13 cellular contexts compared by ENCODE assay signal in the genomic region with DNA sequence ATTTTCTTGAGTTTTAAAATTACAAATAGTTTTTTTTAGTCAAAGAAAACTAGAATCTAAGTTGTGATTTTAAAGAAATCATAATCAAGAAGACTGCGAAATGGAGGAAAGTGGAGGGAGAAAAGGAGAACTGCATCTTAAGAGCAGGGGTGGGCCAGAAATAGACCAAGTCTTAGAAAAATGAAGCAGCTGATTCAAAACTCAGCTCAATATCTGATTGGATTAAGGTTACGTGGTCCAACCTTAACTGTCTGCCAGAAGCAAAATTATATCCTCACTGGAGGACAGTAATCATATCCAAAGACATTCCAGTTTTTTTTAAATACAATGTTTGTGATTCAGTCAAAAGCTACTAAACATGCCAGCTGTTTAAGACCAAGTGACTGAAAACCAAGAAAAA. TPM values are rescaled to one million over a fixed set of nuclear protein-coding genes. Genes with fewer than 3 reads are reported as not detected.
DNase-seq lines count a peak whose midpoint lies in the region; TF ChIP-seq lines count a peak whose summit lies in the region.
"Had no signal": no experiment of that assay in that cellular context is flagged by ENCODE, and none has a peak within 500 bp of the region (broad histone marks: within the 10 kb centered on the region; RNA-seq: fewer than 3 reads in every experiment).

No MANE protein-coding gene starts in this region.

- no peaks in the 10 kb centered on the region for H3K9me3 Mint-ChIP-seq in activated naive CD4-positive, alpha-beta T cell treated with anti-CD3 and anti-CD28 coated beads, Interleukin-2, amount 50 U/mL, for 24 hours
- H3K9me3 Mint-ChIP-seq in activated T-helper 1 cell treated with anti-CD3 and anti-CD28 coated beads, Interleukin-12 subunit alpha, Interleukin-12 subunit beta, Interleukin-2, Interleukin-4 antibody, amounts not matched to agents 30 ng/mL and 10 ng/mL and 1 ng/mL, durations not matched to agents 14 hours and 24 hours and 36 hours, result peaks cover 4% of the 10 kb centered on the region
- H3K9me3 Mint-ChIP-seq: neural crest cell had no signal

- H3K27me3 ChIP-seq in left ventricle myocardium inferior (ENCODE audit: low read depth), result no peaks in the 10 kb centered on the region
- no peaks in the 10 kb centered on the region for H3K27me3 ChIP-seq in tibial nerve
- no peaks in the 10 kb centered on the region for H3K27me3 ChIP-seq in vagina
- H3K27me3 ChIP-seq: colonic mucosa had no signal

- H3K27ac ChIP-seq in left ventricle myocardium inferior (replicated peaks), result peak overlapping the region; percentile 45
- H3K27ac ChIP-seq in tibial nerve, result peak overlapping the region in 3 of 4 donors; percentile 5 to 28 (median 26)
- no peak overlapping the region for H3K27ac ChIP-seq in vagina
- H3K27ac ChIP-seq: colonic mucosa had no signal

- peaks cover 21% of the 10 kb centered on the region for H3K36me3 Mint-ChIP-seq in activated naive CD4-positive, alpha-beta T cell treated with anti-CD3 and anti-CD28 coated beads, Interleukin-2, amount 50 U/mL, for 24 hours
- H3K36me3 Mint-ChIP-seq in activated T-helper 1 cell treated with anti-CD3 and anti-CD28 coated beads, Interleukin-12 subunit alpha, Interleukin-12 subunit beta, Interleukin-2, Interleukin-4 antibody, amounts not matched to agents 30 ng/mL and 10 ng/mL and 1 ng/mL, durations not matched to agents 14 hours and 24 hours and 36 hours (ENCODE audit: low read depth), result peaks cover 47% of the 10 kb centered on the region

- peaks cover 88% of the 10 kb centered on the region for H3K4me1 ChIP-seq in left ventricle myocardium inferior
- H3K4me1 ChIP-seq in tibial nerve, result peaks cover 0 to 74% (median 24%) of the 10 kb centered on the region in 4 donors
- peaks cover 60% of the 10 kb centered on the region for H3K4me1 ChIP-seq in vagina
- H3K4me1 ChIP-seq: colonic mucosa had no signal

- no peaks in the 10 kb centered on the region for H3K9me3 ChIP-seq in left ventricle myocardium inferior (replicated peaks)
- no peaks in the 10 kb centered on the region for H3K9me3 ChIP-seq in tibial nerve
- H3K9me3 ChIP-seq in vagina, result no peaks in the 10 kb centered on the region
- H3K9me3 ChIP-seq: colonic mucosa had no signal

- H3K36me3 ChIP-seq in left ventricle myocardium inferior (no peaks in the 10 kb centered on the region), tibial nerve (peaks cover 0 to 6% (median 0%) of the 10 kb centered on the region in 3 donors), vagina (no peaks in the 10 kb centered on the region)
- H3K36me3 ChIP-seq: colonic mucosa had no signal

- WGBS in tibial nerve, 2 donors, result 56 to 66% methylated on average over 2 of the region's 2 CpGs

- intact Hi-C loops in activated T-helper 1 cell treated with anti-CD3 and anti-CD28 coated beads, Interleukin-12 subunit alpha, Interleukin-12 subunit beta, Interleukin-2, Interleukin-4 antibody, amounts not matched to agents 30 ng/mL and 10 ng/mL and 1 ng/mL, durations not matched to agents 14 hours and 24 hours and 36 hours (cut with micrococcal nuclease), result loop anchor here (1.0 kb wide), 1 partner anchor 29 kb away; no protein-coding TSS in a partner anchor
- intact Hi-C loops in left ventricle myocardium inferior (cut with micrococcal nuclease) (no loop called here), vagina (cut with DNase I) (no loop called here)

- no peak for DNase-seq in activated naive CD4-positive, alpha-beta T cell treated with anti-CD3 and anti-CD28 coated beads, Interleukin-2, amount 50 U/mL, for 16 hours
- DNase-seq in activated T-helper 1 cell treated with anti-CD3 and anti-CD28 coated beads, Interleukin-12 subunit alpha, Interleukin-12 subunit beta, Interleukin-2, Interleukin-4 antibody, amounts not matched to agents 30 ng/mL and 10 ng/mL and 1 ng/mL, durations not matched to agents 14 hours and 24 hours and 36 hours (ENCODE audit: low spot score), result no peak
- DNase-seq in left ventricle myocardium inferior (no peak), tibial nerve (ENCODE audit: low spot score in 2 of 2) (no peak), DMS153 (lab: John Stamatoyannopoulos, UW) (no peak), vagina (ENCODE audit: extremely low spot score in 2 of 2) (no peak), T1000 (lab: John Stamatoyannopoulos, UW) (no peak)
- DNase-seq: activated gamma-delta T cell treated with Interleukin-2 at 50 U/mL for 16 hours; colonic mucosa; Karpas-422; stimulated activated CD4-positive, alpha-beta T cell treated with anti-CD3 and anti-CD28 coated beads, Interleukin-12 subunit alpha, Interleukin-12 subunit beta, amount 100 ng/mL, for 4 hours had no signal

- H3K4me3 ChIP-seq in left ventricle myocardium inferior (no peak overlapping the region), tibial nerve (no peak overlapping the region), vagina (no peak overlapping the region)
- H3K4me3 ChIP-seq: colonic mucosa had no signal

- TF ChIP-seq POLR2A in tibial nerve (IDR thresholded peaks at IDR 0.05) (no peak), vagina (IDR thresholded peaks at IDR 0.05) (no peak)

- TF ChIP-seq CTCF in left ventricle myocardium inferior (IDR thresholded peaks at IDR 0.05; ENCODE audit: borderline replicate concordance), result no peak
- TF ChIP-seq CTCF in tibial nerve (IDR thresholded peaks at IDR 0.05), result no peak
- no peak for TF ChIP-seq CTCF in vagina (IDR thresholded peaks at IDR 0.05)

- H3K4me1 Mint-ChIP-seq in activated naive CD4-positive, alpha-beta T cell treated with anti-CD3 and anti-CD28 coated beads, Interleukin-2, amount 50 U/mL, for 24 hours, result peaks cover 93% of the 10 kb centered on the region
- peaks cover 90% of the 10 kb centered on the region for H3K4me1 Mint-ChIP-seq in activated T-helper 1 cell treated with anti-CD3 and anti-CD28 coated beads, Interleukin-12 subunit alpha, Interleukin-12 subunit beta, Interleukin-2, Interleukin-4 antibody, amounts not matched to agents 30 ng/mL and 10 ng/mL and 1 ng/mL, durations not matched to agents 14 hours and 24 hours and 36 hours (ENCODE audit: low read depth)

- H3K27ac Mint-ChIP-seq in activated naive CD4-positive, alpha-beta T cell treated with anti-CD3 and anti-CD28 coated beads, Interleukin-2, amount 50 U/mL, for 24 hours, result peak overlapping the region; percentile 61
- peak overlapping the region; percentile 54 for H3K27ac Mint-ChIP-seq in activated T-helper 1 cell treated with anti-CD3 and anti-CD28 coated beads, Interleukin-12 subunit alpha, Interleukin-12 subunit beta, Interleukin-2, Interleukin-4 antibody, amounts not matched to agents 30 ng/mL and 10 ng/mL and 1 ng/mL, durations not matched to agents 14 hours and 24 hours and 36 hours

- no peaks in the 10 kb centered on the region for H3K27me3 Mint-ChIP-seq in activated naive CD4-positive, alpha-beta T cell treated with anti-CD3 and anti-CD28 coated beads, Interleukin-2, amount 50 U/mL, for 24 hours
- no peaks in the 10 kb centered on the region for H3K27me3 Mint-ChIP-seq in activated T-helper 1 cell treated with anti-CD3 and anti-CD28 coated beads, Interleukin-12 subunit alpha, Interleukin-12 subunit beta, Interleukin-2, Interleukin-4 antibody, amounts not matched to agents 30 ng/mL and 10 ng/mL and 1 ng/mL, durations not matched to agents 14 hours and 24 hours and 36 hours (ENCODE audit: insufficient read depth)

- no peak for TF ChIP-seq EP300 in tibial nerve (IDR thresholded peaks at IDR 0.05)

- H3K4me3 Mint-ChIP-seq in activated naive CD4-positive, alpha-beta T cell treated with anti-CD3 and anti-CD28 coated beads, Interleukin-2, amount 50 U/mL, for 24 hours, result no peak overlapping the region
- no peak overlapping the region for H3K4me3 Mint-ChIP-seq in activated T-helper 1 cell treated with anti-CD3 and anti-CD28 coated beads, Interleukin-12 subunit alpha, Interleukin-12 subunit beta, Interleukin-2, Interleukin-4 antibody, amounts not matched to agents 30 ng/mL and 10 ng/mL and 1 ng/mL, durations not matched to agents 14 hours and 24 hours and 36 hours
- H3K4me3 Mint-ChIP-seq: neural crest cell had no signal

RNA-seq across cellular contexts. Expression of a gene that starts 41.4 kb away (rescaled TPM):
- total RNA-seq in activated T-helper 1 cell treated with anti-CD3 and anti-CD28 coated beads, Interleukin-12 subunit alpha, Interleukin-12 subunit beta, Interleukin-2, Interleukin-4 antibody, amounts not matched to agents 30 ng/mL and 10 ng/mL and 1 ng/mL, durations not matched to agents 14 hours and 24 hours and 36 hours, result 76.3 and 78.0 TPM in 2 replicates
- total RNA-seq in left ventricle myocardium inferior, result 15.1 TPM
- 10 to 100 TPM; 22.0 to 29.7 (median 24.6) TPM for total RNA-seq in tibial nerve
- 28.0 TPM for total RNA-seq in vagina
